8 cellular contexts compared by ENCODE assay signal in the genomic region with DNA sequence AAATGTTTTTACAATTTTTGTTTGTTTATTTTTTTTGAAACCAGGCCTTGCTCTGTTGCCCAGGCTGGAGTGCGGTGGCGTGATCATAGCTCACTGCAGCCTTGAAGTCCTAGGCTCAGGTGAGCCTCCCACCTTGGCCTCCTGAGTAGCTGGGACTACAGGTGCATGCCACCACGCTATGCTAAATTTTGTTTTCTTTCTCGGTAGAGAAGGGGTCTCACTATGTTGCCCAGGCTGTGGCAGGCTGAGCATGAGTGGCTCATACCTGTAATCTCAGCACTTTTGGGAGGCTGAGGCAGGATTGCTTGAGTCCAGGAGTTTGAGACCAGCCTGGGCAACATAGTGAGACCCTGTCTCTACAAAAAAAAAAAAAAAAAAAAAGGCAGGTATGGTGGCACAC.
DNase-seq lines count a peak whose midpoint lies in the region; ATAC-seq, FAIRE-seq and TF ChIP-seq lines count a peak whose summit lies in the region.
"Not testable (repeated sequence)": the region's sequence is repeated elsewhere in the genome, so short reads cannot be mapped to it uniquely, and the experiment has no call there.

No MANE protein-coding gene starts in this region.

- not testable (repeated sequence) for H3K9me3 ChIP-seq in H9 (ENCODE audit: control insufficient read depth, low read depth, low read length); HUES64 (ENCODE audit: insufficient read depth, low read depth, low read length); K562 (replicated peaks; ENCODE audit: control insufficient read depth, insufficient read depth, low read depth, low read length); iPS-18c (ENCODE audit: control insufficient read depth, insufficient read depth, low read length); neuronal stem cell (replicated peaks in 1 of 2; ENCODE audit: control insufficient read depth in 2 of 2, insufficient read depth in 1 of 2, low read depth in 1 of 2, low read length in 2 of 2); smooth muscle cell (replicated peaks; ENCODE audit: low read depth)

- not testable (repeated sequence) for H3K4me2 ChIP-seq in H9 (ENCODE audit: insufficient read depth, insufficient read length, low read length); K562 (ENCODE audit: insufficient read depth, low read length); neuronal stem cell (ENCODE audit: insufficient read depth, low read length, poor library complexity, severe bottlenecking)
- H3K4me2 ChIP-seq in smooth muscle cell: peak overlapping the region; percentile 82

- H2AFZ ChIP-seq in H9 (ENCODE audit: low read length); K562 (ENCODE audit: low read depth, low read length); neuronal stem cell (ENCODE audit: low read length): not testable (repeated sequence)
- peak overlapping the region; percentile 42 for H2AFZ ChIP-seq in smooth muscle cell (ENCODE audit: low read depth)

- not testable (repeated sequence) for H2BK12ac ChIP-seq in H9 (ENCODE audit: insufficient read length, low read depth, low read length); neuronal stem cell (ENCODE audit: low read length)

- not testable (repeated sequence) for H4K5ac ChIP-seq in H9 (ENCODE audit: insufficient read length, low read depth, low read length)

- no CpG with 5 or more reads among the region's 4 CpGs for WGBS in H9 (ENCODE audit: extremely low coverage, insufficient read length, low lambda C conversion rate)
- 88% methylated on average over 4 of the region's 4 CpGs for WGBS in HUES64
- 36% methylated on average over 4 of the region's 4 CpGs for WGBS in K562 (ENCODE audit: insufficient coverage, low coverage, missing lambda C conversion rate)
- no CpG with 5 or more reads among the region's 4 CpGs for WGBS in neuronal stem cell (ENCODE audit: extremely low coverage in 2 of 2, insufficient read length in 2 of 2, insufficient replicate concordance in 1 of 2), 2 donors
- 84% methylated on average over 4 of the region's 4 CpGs for WGBS in smooth muscle cell (ENCODE audit: low lambda C conversion rate)

- not testable (repeated sequence) for H3K9me3 Mint-ChIP-seq in H9; glutamatergic neuron (ENCODE audit: unreplicated experiment); mesothelial cell of epicardium

- not testable (repeated sequence) for H2BK120ac ChIP-seq in H9 (ENCODE audit: low read depth, low read length, poor library complexity, severe bottlenecking); neuronal stem cell (ENCODE audit: low read depth, low read length)

- POLR2A ChIA-PET in K562 (lab: Yijun Ruan, JAX): interaction anchor here (0.6 to 0.7 kb wide), 2 partner anchors 250 to 489 kb away, joined by 3 read pairs; no protein-coding TSS in a partner anchor

- not testable (repeated sequence) for TF ChIP-seq POLR2A in K562 (conservative IDR thresholded peaks at IDR 0.05)

- TF ChIP-seq EP300 in K562 (IDR thresholded peaks at IDR 0.05; ENCODE audit: low read length): not testable (repeated sequence)

- 0 out of 7 replicates have a peak overlapping the region, but pooled peaks of 1 of the 3 experiments have one; percentile 27 for H3K27ac Mint-ChIP-seq in H9
- not testable (repeated sequence) for H3K27ac Mint-ChIP-seq in glutamatergic neuron (ENCODE audit: unreplicated experiment); mesothelial cell of epicardium

- H3K9me1 ChIP-seq in K562 (ENCODE audit: control insufficient read depth, insufficient read depth, low read length): not testable (repeated sequence)

- H4K91ac ChIP-seq in H9 (ENCODE audit: insufficient read length, low read depth, low read length); neuronal stem cell (ENCODE audit: low read depth, low read length, poor library complexity): not testable (repeated sequence)

- not testable (repeated sequence) for H3K4me1 ChIP-seq in H9 (ENCODE audit: insufficient read depth, low read length); K562 (replicated peaks in 1 of 2; ENCODE audit: control insufficient read depth in 2 of 2, insufficient read depth in 2 of 2, low read length in 2 of 2); smooth muscle cell (ENCODE audit: low read depth)
- H3K4me1 ChIP-seq in HUES64 (ENCODE audit: insufficient read depth, low read length) (peaks cover 11% of the 10 kb centered on the region; the same call in 1 of the 2 replicates), neuronal stem cell (ENCODE audit: control insufficient read depth in 2 of 2, insufficient read depth in 1 of 2, low read depth in 1 of 2, low read length in 2 of 2) (peaks cover 0 to 10% of the 10 kb centered on the region in 2 donors)

- H3K4me3 Mint-ChIP-seq in H9 (peak overlapping the region; percentile 60 to 79), glutamatergic neuron (ENCODE audit: unreplicated experiment) (peak overlapping the region; percentile 38), mesothelial cell of epicardium (peak overlapping the region; percentile 58)

- not testable (repeated sequence) for H3K56ac ChIP-seq in H9 (ENCODE audit: insufficient read length, low read depth, low read length)

- H2AK5ac ChIP-seq in H9 (ENCODE audit: insufficient read length, low read length); neuronal stem cell (ENCODE audit: low read depth, low read length): not testable (repeated sequence)

- H2BK5ac ChIP-seq in H9 (ENCODE audit: insufficient read length, low read length); neuronal stem cell (ENCODE audit: low read length): not testable (repeated sequence)

- not testable (repeated sequence) for H3K27ac ChIP-seq in H9 (ENCODE audit: insufficient read length, low read depth, low read length); HUES64 (ENCODE audit: low read depth, low read length); K562 (ENCODE audit: extremely low read depth, low read depth, low read length); neuronal stem cell (replicated peaks; ENCODE audit: low read length); smooth muscle cell (ENCODE audit: low read depth)

- not testable (repeated sequence) for DNase-seq in H9; K562 (ENCODE audit: extremely low read depth in 1 of 4, low spot score in 3 of 4); glutamatergic neuron; mesothelial cell of epicardium (ENCODE audit: low spot score in 2 of 2, unreplicated experiment in 2 of 2); neuronal stem cell (ENCODE audit: low spot score); smooth muscle cell (lab: John Stamatoyannopoulos, UW; ENCODE audit: unreplicated experiment)

- H3K4me3 ChIP-seq in HUES64 (ENCODE audit: low read length) (peak overlapping the region; percentile 57), iPS-18c (ENCODE audit: insufficient read depth, low read depth, low read length) (peak overlapping the region; percentile 45), smooth muscle cell (peak overlapping the region; percentile 40)
- H3K4me3 ChIP-seq in K562; neuronal stem cell (ENCODE audit: low read length in 2 of 2): not testable (repeated sequence)

- not testable (repeated sequence) for H3K18ac ChIP-seq in H9 (ENCODE audit: insufficient read length, low read depth, low read length); neuronal stem cell (ENCODE audit: low read length)

- not testable (repeated sequence) for ATAC-seq in K562

- not testable (repeated sequence) for TF ChIP-seq CTCF in H9 (conservative IDR thresholded peaks at IDR 0.05); K562 (IDR thresholded peaks at IDR 0.05 in 2 of 3, conservative IDR thresholded peaks at IDR 0.05 in 1 of 3; ENCODE audit: insufficient read depth in 2 of 3, low read depth in 1 of 3, low read length in 3 of 3); glutamatergic neuron (IDR thresholded peaks at IDR 0.05; ENCODE audit: partially characterized antibody, unreplicated experiment); mesothelial cell of epicardium (IDR thresholded peaks at IDR 0.05; ENCODE audit: unreplicated experiment); smooth muscle cell (IDR thresholded peaks at IDR 0.05; ENCODE audit: borderline replicate concordance, insufficient read depth, poor library complexity, severe bottlenecking)

- not testable (repeated sequence) for H3K23me2 ChIP-seq in H9 (ENCODE audit: insufficient read length, low read depth, low read length, poor library complexity, severe bottlenecking)

- not testable (repeated sequence) for H2BK20ac ChIP-seq in H9 (ENCODE audit: low read depth, low read length, poor library complexity, severe bottlenecking)

- H3K14ac ChIP-seq in H9 (ENCODE audit: insufficient read depth, low read length); neuronal stem cell (ENCODE audit: low read length): not testable (repeated sequence)

- H3K36me3 ChIP-seq in HUES64 (ENCODE audit: insufficient read depth, low read length); K562 (ENCODE audit: control insufficient read depth, insufficient read depth, low read length); neuronal stem cell (replicated peaks in 1 of 2; ENCODE audit: control insufficient read depth in 2 of 2, insufficient read depth in 2 of 2, low read length in 2 of 2); smooth muscle cell (ENCODE audit: low read depth): not testable (repeated sequence)

- H3K4ac ChIP-seq in H9 (ENCODE audit: low read depth, low read length); neuronal stem cell (ENCODE audit: low read length): not testable (repeated sequence)

- BruUV-seq in K562 (replicated peaks; lab: Mats Ljungman, UMichigan): not testable (repeated sequence)

- H3K27me3 Mint-ChIP-seq in H9 (ENCODE audit: low read depth) (peaks cover 16% of the 10 kb centered on the region), mesothelial cell of epicardium (ENCODE audit: low read depth) (peaks cover 27% of the 10 kb centered on the region)
- H3K27me3 Mint-ChIP-seq in glutamatergic neuron (ENCODE audit: unreplicated experiment): not testable (repeated sequence)

- not testable (repeated sequence) for H3K27me3 ChIP-seq in H9 (ENCODE audit: insufficient read depth, low read length)
- H3K27me3 ChIP-seq in HUES64 (ENCODE audit: insufficient read depth, low read length) (peaks cover 12% of the 10 kb centered on the region), K562 (ENCODE audit: control insufficient read depth in 2 of 2, insufficient read depth in 2 of 2, low read length in 2 of 2) (peaks cover 22 to 39% of the 10 kb centered on the region in 2 experiments; a peak in 4 of 5 replicates), neuronal stem cell (ENCODE audit: control insufficient read depth in 3 of 3, insufficient read depth in 3 of 3, low read depth in 1 of 3, low read length in 3 of 3) (peaks cover 0 to 42% (median 18%) of the 10 kb centered on the region in 3 experiments), smooth muscle cell (ENCODE audit: low read depth) (peaks cover 11% of the 10 kb centered on the region)

- H3K9ac ChIP-seq in H9 (ENCODE audit: extremely low read depth, insufficient read length, low read length); HUES64 (ENCODE audit: low read depth, low read length); K562 (ENCODE audit: insufficient read depth in 1 of 2, low read depth in 2 of 2, low read length in 2 of 2); neuronal stem cell (ENCODE audit: low read depth, low read length, poor library complexity); smooth muscle cell (ENCODE audit: low read depth): not testable (repeated sequence)

- H3T11ph ChIP-seq in H9 (ENCODE audit: low read length): not testable (repeated sequence)

- intact Hi-C loops in K562 (cut with micrococcal nuclease): not testable (repeated sequence)

- H4K20me1 ChIP-seq in H9 (ENCODE audit: control insufficient read depth, insufficient read depth, insufficient read length); K562 (replicated peaks; ENCODE audit: control insufficient read depth, insufficient read depth, low read length); smooth muscle cell (ENCODE audit: low read depth): not testable (repeated sequence)

- H3K36me3 Mint-ChIP-seq in H9 (ENCODE audit: insufficient read depth in 1 of 3, low read depth in 3 of 3); glutamatergic neuron (ENCODE audit: unreplicated experiment); mesothelial cell of epicardium: not testable (repeated sequence)

- in situ Hi-C loops in K562 (cut with MboI): not testable (repeated sequence)

- H3K79me1 ChIP-seq in H9 (ENCODE audit: insufficient read depth, low read depth, low read length, poor library complexity, severe bottlenecking); neuronal stem cell (ENCODE audit: low read depth, low read length): not testable (repeated sequence)

- H3F3A ChIP-seq in smooth muscle cell (ENCODE audit: low read depth): not testable (repeated sequence)

- H3K79me2 ChIP-seq in H9 (ENCODE audit: insufficient read depth, low read length); K562 (ENCODE audit: control insufficient read depth, insufficient read depth, low read length); smooth muscle cell (ENCODE audit: low read depth): not testable (repeated sequence)

- TF ChIP-seq RAD21 in K562 (CRISPR knock-in tag; conservative IDR thresholded peaks at IDR 0.05 in 1 of 2, IDR thresholded peaks at IDR 0.05 in 1 of 2): not testable (repeated sequence)

- peaks cover 21 to 38% of the 10 kb centered on the region in 2 experiments for H3K4me1 Mint-ChIP-seq in H9
- not testable (repeated sequence) for H3K4me1 Mint-ChIP-seq in glutamatergic neuron (ENCODE audit: low read depth, unreplicated experiment); mesothelial cell of epicardium

- not testable (repeated sequence) for H2BK15ac ChIP-seq in H9 (ENCODE audit: low read depth, low read length)
- peak overlapping the region; percentile 97 for H2BK15ac ChIP-seq in neuronal stem cell (ENCODE audit: low read length)

- H3K23ac ChIP-seq in H9 (ENCODE audit: insufficient read length, low read depth, low read length); neuronal stem cell (ENCODE audit: low read depth, low read length, poor library complexity): not testable (repeated sequence)

- not testable (repeated sequence) for H4K8ac ChIP-seq in H9 (replicated peaks; ENCODE audit: insufficient read length, low read depth, low read length); neuronal stem cell (ENCODE audit: low read depth, low read length)

- FAIRE-seq in K562 (lab: Jason Lieb, UNC): not testable (repeated sequence)

- CTCF ChIA-PET in K562 (lab: Yijun Ruan, JAX; ENCODE audit: low intra/inter-chr PET ratio): not testable (repeated sequence)
